Comparison of ENCODE assay signal across 1 cellular context in the genomic region with DNA sequence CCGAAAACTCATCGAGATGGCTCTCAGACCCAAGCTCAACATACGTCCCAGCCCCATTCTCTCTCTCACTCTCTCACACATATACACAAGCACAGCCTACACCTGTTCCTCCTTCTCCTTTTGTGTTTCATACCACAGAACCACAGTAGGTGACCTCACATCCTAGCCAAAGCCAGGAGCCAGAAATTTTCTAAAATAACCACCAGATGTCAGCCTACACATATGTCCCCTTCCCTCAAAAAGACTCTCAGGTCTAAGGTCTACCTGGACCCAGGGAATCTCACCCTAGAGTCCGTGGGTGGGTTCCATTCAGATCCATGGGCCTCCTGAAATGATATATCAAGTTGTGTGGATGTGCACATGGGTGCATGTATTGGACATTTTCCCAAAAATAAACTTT.
TF ChIP-seq lines count a peak whose summit lies in the region.

No MANE protein-coding gene starts in this region.

TF ChIP-seq in HepG2, 621 proteins besides CTCF, POLR2A, EP300 and RAD21 (continued from another document):
- TF ChIP-seq, protein P1, sequence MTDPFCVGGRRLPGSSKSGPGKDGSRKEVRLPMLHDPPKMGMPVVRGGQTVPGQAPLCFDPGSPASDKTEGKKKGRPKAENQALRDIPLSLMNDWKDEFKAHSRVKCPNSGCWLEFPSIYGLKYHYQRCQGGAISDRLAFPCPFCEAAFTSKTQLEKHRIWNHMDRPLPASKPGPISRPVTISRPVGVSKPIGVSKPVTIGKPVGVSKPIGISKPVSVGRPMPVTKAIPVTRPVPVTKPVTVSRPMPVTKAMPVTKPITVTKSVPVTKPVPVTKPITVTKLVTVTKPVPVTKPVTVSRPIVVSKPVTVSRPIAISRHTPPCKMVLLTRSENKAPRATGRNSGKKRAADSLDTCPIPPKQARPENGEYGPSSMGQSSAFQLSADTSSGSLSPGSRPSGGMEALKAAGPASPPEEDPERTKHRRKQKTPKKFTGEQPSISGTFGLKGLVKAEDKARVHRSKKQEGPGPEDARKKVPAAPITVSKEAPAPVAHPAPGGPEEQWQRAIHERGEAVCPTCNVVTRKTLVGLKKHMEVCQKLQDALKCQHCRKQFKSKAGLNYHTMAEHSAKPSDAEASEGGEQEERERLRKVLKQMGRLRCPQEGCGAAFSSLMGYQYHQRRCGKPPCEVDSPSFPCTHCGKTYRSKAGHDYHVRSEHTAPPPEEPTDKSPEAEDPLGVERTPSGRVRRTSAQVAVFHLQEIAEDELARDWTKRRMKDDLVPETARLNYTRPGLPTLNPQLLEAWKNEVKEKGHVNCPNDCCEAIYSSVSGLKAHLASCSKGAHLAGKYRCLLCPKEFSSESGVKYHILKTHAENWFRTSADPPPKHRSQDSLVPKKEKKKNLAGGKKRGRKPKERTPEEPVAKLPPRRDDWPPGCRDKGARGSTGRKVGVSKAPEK (CRISPR knock-in tag; IDR thresholded peaks at IDR 0.05; ENCODE audit: borderline replicate concordance): no peak
- TF ChIP-seq ZBTB8A (CRISPR knock-in tag; IDR thresholded peaks at IDR 0.05; ENCODE audit: borderline replicate concordance, low read depth) (no peak), HIVEP1 (CRISPR knock-in tag; IDR thresholded peaks at IDR 0.05) (no peak), ZFY (CRISPR knock-in tag; IDR thresholded peaks at IDR 0.05) (no peak), STAG1 (CRISPR knock-in tag; IDR thresholded peaks at IDR 0.05) (peak; percentile 85), MEIS1 (CRISPR knock-in tag; IDR thresholded peaks at IDR 0.05; ENCODE audit: borderline replicate concordance) (no peak), ZNF160 (CRISPR knock-in tag; IDR thresholded peaks at IDR 0.05) (no peak), RFXAP (CRISPR knock-in tag; IDR thresholded peaks at IDR 0.05; ENCODE audit: borderline replicate concordance) (no peak)
- TF ChIP-seq, protein P2, sequence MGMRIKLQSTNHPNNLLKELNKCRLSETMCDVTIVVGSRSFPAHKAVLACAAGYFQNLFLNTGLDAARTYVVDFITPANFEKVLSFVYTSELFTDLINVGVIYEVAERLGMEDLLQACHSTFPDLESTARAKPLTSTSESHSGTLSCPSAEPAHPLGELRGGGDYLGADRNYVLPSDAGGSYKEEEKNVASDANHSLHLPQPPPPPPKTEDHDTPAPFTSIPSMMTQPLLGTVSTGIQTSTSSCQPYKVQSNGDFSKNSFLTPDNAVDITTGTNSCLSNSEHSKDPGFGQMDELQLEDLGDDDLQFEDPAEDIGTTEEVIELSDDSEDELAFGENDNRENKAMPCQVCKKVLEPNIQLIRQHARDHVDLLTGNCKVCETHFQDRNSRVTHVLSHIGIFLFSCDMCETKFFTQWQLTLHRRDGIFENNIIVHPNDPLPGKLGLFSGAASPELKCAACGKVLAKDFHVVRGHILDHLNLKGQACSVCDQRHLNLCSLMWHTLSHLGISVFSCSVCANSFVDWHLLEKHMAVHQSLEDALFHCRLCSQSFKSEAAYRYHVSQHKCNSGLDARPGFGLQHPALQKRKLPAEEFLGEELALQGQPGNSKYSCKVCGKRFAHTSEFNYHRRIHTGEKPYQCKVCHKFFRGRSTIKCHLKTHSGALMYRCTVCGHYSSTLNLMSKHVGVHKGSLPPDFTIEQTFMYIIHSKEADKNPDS (CRISPR knock-in tag; IDR thresholded peaks at IDR 0.05): no peak
- TF ChIP-seq, protein P3, sequence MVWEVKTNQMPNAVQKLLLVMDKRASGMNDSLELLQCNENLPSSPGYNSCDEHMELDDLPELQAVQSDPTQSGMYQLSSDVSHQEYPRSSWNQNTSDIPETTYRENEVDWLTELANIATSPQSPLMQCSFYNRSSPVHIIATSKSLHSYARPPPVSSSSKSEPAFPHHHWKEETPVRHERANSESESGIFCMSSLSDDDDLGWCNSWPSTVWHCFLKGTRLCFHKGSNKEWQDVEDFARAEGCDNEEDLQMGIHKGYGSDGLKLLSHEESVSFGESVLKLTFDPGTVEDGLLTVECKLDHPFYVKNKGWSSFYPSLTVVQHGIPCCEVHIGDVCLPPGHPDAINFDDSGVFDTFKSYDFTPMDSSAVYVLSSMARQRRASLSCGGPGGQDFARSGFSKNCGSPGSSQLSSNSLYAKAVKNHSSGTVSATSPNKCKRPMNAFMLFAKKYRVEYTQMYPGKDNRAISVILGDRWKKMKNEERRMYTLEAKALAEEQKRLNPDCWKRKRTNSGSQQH (CRISPR knock-in tag; IDR thresholded peaks at IDR 0.05; ENCODE audit: low read depth): no peak
